In the genomic region with DNA sequence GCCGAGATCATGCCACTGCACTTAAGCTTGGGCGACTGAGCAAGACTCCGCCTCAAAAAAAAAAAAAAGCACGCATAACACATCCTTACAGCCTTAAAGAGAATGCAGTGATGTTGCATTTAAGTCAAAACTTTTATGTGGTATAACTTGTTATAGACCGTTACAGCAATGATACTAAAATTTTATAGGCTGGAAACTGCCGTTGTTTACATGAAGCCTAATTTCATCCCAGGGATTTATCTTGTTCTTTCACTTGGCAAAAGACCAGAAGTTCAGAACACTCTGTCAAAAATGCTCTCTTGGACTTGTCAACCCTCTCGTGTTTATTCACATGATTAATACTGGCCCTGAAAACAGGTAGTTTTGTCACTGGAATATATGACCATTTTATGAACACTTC, we compare ENCODE assay signal across 8 cellular contexts.
"Had no signal": no experiment of that assay in that cellular context is flagged by ENCODE, and none has a peak within 500 bp of the region (broad histone marks: within the 10 kb centered on the region; RNA-seq: fewer than 3 reads in every experiment).

No MANE protein-coding gene starts in this region.

- H3K4me3 ChIP-seq: GM23248, HAP-1, K562 had no signal

- H3K4me1 ChIP-seq: HAP-1 had no signal

- DNase-seq: GM23248, GOT3, H7, IMR-90 had no signal

- H3K9me3 ChIP-seq: HAP-1 had no signal

- ATAC-seq: HCT116, K562 had no signal

- H3K27ac ChIP-seq: GM23248, KMS-11 had no signal

- H3K36me3 ChIP-seq: HAP-1 had no signal
